9 cellular contexts compared by ENCODE assay signal in genomic region chr12:128644664-128645296, GRCh38.
DNase-seq lines count a peak whose midpoint lies in the region; ATAC-seq and TF ChIP-seq lines count a peak whose summit lies in the region.
"Had no signal": no experiment of that assay in that cellular context is flagged by ENCODE, and none has a peak within 500 bp of the region (broad histone marks: within the 10 kb centered on the region; RNA-seq: fewer than 3 reads in every experiment).

No MANE protein-coding gene starts in this region.

- peak; percentile 78 for TF ChIP-seq CTCF in activated CD8-positive, alpha-beta T cell treated with anti-CD3 and anti-CD28 coated beads for 36 hours (IDR thresholded peaks at IDR 0.05)
- peak; percentile 23 to 44 (median 37) for TF ChIP-seq CTCF in uterus (IDR thresholded peaks at IDR 0.05)

- H3K27me3 Mint-ChIP-seq in activated CD8-positive, alpha-beta T cell treated with anti-CD3 and anti-CD28 coated beads for 36 hours = no peaks in the 10 kb centered on the region
- peaks cover 0 to 2% (median 0%) of the 10 kb centered on the region in 3 donors for H3K27me3 Mint-ChIP-seq in immature natural killer cell (ENCODE audit: low read depth in 3 of 3)
- H3K27me3 Mint-ChIP-seq in stimulated activated memory B cell treated with anti-CD40 and anti-IgM and Interleukin-4, amounts not matched to agents 10 μg/mL and 1 μg/mL and 100 μg/mL, for 72 hours = no peaks in the 10 kb centered on the region

- no peak for ATAC-seq in activated CD8-positive, alpha-beta T cell treated with anti-CD3 and anti-CD28 coated beads for 36 hours
- no peak for ATAC-seq in GM19328 (IDR thresholded peaks at IDR 0.05; ENCODE audit: unreplicated experiment)
- no peak for ATAC-seq in stimulated activated memory B cell treated with anti-CD40 and anti-IgM and Interleukin-4, amounts not matched to agents 10 μg/mL and 1 μg/mL and 100 μg/mL, for 72 hours

- CTCF ChIA-PET in activated CD8-positive, alpha-beta T cell treated with anti-CD3 and anti-CD28 coated beads for 36 hours (lab: Charles Lee) = interaction anchor here (0.6 to 1.3 kb wide), 5 partner anchors 9 to 1062 kb away, joined by 3 to 6 read pairs (median 3); no protein-coding TSS in a partner anchor

- no peaks in the 10 kb centered on the region for H3K36me3 Mint-ChIP-seq in activated CD8-positive, alpha-beta T cell treated with anti-CD3 and anti-CD28 coated beads for 36 hours (ENCODE audit: low read depth)
- peaks cover 0 to 12% (median 4%) of the 10 kb centered on the region in 3 donors for H3K36me3 Mint-ChIP-seq in immature natural killer cell
- no peaks in the 10 kb centered on the region for H3K36me3 Mint-ChIP-seq in stimulated activated memory B cell treated with anti-CD40 and anti-IgM and Interleukin-4, amounts not matched to agents 10 μg/mL and 1 μg/mL and 100 μg/mL, for 72 hours
- H3K36me3 Mint-ChIP-seq: CD4-positive, CD25-positive, alpha-beta regulatory T cell had no signal

- no peaks in the 10 kb centered on the region for H3K36me3 ChIP-seq in uterus

- DNase-seq in NCI-H82 (lab: John Stamatoyannopoulos, UW) = peak; percentile 75
- DNase-seq in NCI-H82 treated with DMSO at 0.1 percent for 48 hours (lab: John Stamatoyannopoulos, UW; ENCODE audit: unreplicated experiment) = no peak
- peak; percentile 20 for DNase-seq in HuH-7 (ENCODE audit: low spot score)
- peak; percentile 58 for DNase-seq in activated CD8-positive, alpha-beta T cell treated with anti-CD3 and anti-CD28 coated beads for 36 hours
- peak; percentile 41 to 52 (median 48) for DNase-seq in immature natural killer cell
- DNase-seq in uterus = peak in 1 of 2 donors; percentile 19

- no peak for TF ChIP-seq POLR2A in uterus (IDR thresholded peaks at IDR 0.05)

- H3K4me1 ChIP-seq in uterus = no peaks in the 10 kb centered on the region

- H3K9me3 Mint-ChIP-seq in activated CD8-positive, alpha-beta T cell treated with anti-CD3 and anti-CD28 coated beads for 36 hours = peaks cover 9% of the 10 kb centered on the region
- no peaks in the 10 kb centered on the region for H3K9me3 Mint-ChIP-seq in immature natural killer cell
- peaks cover 15% of the 10 kb centered on the region for H3K9me3 Mint-ChIP-seq in stimulated activated memory B cell treated with anti-CD40 and anti-IgM and Interleukin-4, amounts not matched to agents 10 μg/mL and 1 μg/mL and 100 μg/mL, for 72 hours

- no peak overlapping the region for H3K4me3 ChIP-seq in uterus

- intact Hi-C loops in activated CD8-positive, alpha-beta T cell treated with anti-CD3 and anti-CD28 coated beads for 36 hours (cut with micrococcal nuclease) = no loop called here
- intact Hi-C loops in uterus (cut with DNase I; ENCODE audit: low total_unique reads) = no loop called here

- no peaks in the 10 kb centered on the region for H3K9me3 ChIP-seq in uterus

- POLR2A ChIA-PET in activated CD8-positive, alpha-beta T cell treated with anti-CD3 and anti-CD28 coated beads for 36 hours (lab: Charles Lee) = no interaction called here

- H3K4me3 Mint-ChIP-seq in activated CD8-positive, alpha-beta T cell treated with anti-CD3 and anti-CD28 coated beads for 36 hours = no peak overlapping the region
- peak overlapping the region in 1 of 5 donors; percentile 7 for H3K4me3 Mint-ChIP-seq in immature natural killer cell
- H3K4me3 Mint-ChIP-seq in stimulated activated memory B cell treated with anti-CD40 and anti-IgM and Interleukin-4, amounts not matched to agents 10 μg/mL and 1 μg/mL and 100 μg/mL, for 72 hours = no peak overlapping the region
- H3K4me3 Mint-ChIP-seq: CD4-positive, CD25-positive, alpha-beta regulatory T cell had no signal

- H3K4me1 Mint-ChIP-seq in activated CD8-positive, alpha-beta T cell treated with anti-CD3 and anti-CD28 coated beads for 36 hours (ENCODE audit: low read depth) = no peaks in the 10 kb centered on the region
- H3K4me1 Mint-ChIP-seq in immature natural killer cell = peaks cover 36 to 38% of the 10 kb centered on the region in 2 donors
- H3K4me1 Mint-ChIP-seq in stimulated activated memory B cell treated with anti-CD40 and anti-IgM and Interleukin-4, amounts not matched to agents 10 μg/mL and 1 μg/mL and 100 μg/mL, for 72 hours = no peaks in the 10 kb centered on the region
- H3K4me1 Mint-ChIP-seq: CD4-positive, CD25-positive, alpha-beta regulatory T cell had no signal

- H3K27me3 ChIP-seq in uterus = no peaks in the 10 kb centered on the region

- no peak overlapping the region for H3K27ac Mint-ChIP-seq in activated CD8-positive, alpha-beta T cell treated with anti-CD3 and anti-CD28 coated beads for 36 hours
- H3K27ac Mint-ChIP-seq in immature natural killer cell = peak overlapping the region in 3 of 6 donors; percentile 17 to 78 (median 59)
- no peak overlapping the region for H3K27ac Mint-ChIP-seq in stimulated activated memory B cell treated with anti-CD40 and anti-IgM and Interleukin-4, amounts not matched to agents 10 μg/mL and 1 μg/mL and 100 μg/mL, for 72 hours

- no peak overlapping the region for H3K27ac ChIP-seq in uterus
